Comparison of ENCODE assay signal across 1 cellular context in the genomic region with DNA sequence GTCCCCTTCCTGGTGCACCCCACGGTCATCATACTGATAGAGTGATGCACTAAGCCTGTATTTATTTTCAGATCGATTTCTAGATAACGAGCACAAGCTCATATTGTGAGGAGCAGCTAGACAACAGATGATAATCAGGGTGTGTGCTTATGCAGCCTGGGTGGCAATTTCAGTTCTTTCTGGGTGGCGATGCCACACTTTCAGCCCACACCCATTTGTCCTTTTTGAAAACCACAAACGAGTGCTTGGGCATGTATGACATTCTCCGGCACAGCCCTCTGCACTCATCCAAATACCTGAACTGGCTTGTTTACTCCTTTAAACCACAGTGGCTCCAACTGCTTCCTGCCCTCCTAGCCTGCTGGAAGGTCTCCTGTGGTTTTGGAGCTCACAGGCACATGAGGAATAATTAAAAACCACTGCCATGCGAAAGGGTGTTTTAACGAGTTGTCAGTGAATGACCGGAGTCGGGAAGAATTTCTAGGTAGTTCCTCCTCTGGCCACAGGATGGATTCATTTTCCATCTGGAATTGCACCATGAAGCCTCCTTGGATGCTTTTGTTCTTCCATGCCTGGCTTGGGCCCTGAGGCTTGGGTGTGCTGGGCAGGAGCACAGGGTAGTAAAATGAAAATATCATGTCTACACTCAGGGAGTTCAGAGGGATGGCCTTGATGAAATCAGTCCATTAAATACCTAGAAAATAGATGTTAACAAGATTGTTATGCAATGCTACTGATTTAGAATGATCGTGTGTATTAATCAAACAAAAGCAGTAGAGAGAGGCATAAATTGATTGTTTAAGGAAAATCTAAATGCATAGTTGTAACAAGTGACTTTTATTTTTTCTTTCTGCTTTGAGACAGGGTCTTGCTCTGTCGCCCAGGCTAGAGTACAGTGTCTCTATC.
TF ChIP-seq lines count a peak whose summit lies in the region.

No MANE protein-coding gene starts in this region.

TF ChIP-seq in HepG2, 621 proteins besides CTCF, POLR2A, EP300 and RAD21:
- TF ChIP-seq, protein P1, sequence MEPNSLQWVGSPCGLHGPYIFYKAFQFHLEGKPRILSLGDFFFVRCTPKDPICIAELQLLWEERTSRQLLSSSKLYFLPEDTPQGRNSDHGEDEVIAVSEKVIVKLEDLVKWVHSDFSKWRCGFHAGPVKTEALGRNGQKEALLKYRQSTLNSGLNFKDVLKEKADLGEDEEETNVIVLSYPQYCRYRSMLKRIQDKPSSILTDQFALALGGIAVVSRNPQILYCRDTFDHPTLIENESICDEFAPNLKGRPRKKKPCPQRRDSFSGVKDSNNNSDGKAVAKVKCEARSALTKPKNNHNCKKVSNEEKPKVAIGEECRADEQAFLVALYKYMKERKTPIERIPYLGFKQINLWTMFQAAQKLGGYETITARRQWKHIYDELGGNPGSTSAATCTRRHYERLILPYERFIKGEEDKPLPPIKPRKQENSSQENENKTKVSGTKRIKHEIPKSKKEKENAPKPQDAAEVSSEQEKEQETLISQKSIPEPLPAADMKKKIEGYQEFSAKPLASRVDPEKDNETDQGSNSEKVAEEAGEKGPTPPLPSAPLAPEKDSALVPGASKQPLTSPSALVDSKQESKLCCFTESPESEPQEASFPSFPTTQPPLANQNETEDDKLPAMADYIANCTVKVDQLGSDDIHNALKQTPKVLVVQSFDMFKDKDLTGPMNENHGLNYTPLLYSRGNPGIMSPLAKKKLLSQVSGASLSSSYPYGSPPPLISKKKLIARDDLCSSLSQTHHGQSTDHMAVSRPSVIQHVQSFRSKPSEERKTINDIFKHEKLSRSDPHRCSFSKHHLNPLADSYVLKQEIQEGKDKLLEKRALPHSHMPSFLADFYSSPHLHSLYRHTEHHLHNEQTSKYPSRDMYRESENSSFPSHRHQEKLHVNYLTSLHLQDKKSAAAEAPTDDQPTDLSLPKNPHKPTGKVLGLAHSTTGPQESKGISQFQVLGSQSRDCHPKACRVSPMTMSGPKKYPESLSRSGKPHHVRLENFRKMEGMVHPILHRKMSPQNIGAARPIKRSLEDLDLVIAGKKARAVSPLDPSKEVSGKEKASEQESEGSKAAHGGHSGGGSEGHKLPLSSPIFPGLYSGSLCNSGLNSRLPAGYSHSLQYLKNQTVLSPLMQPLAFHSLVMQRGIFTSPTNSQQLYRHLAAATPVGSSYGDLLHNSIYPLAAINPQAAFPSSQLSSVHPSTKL (CRISPR knock-in tag; IDR thresholded peaks at IDR 0.05) = peak; percentile 6; the same call in 1 of the 2 replicates
- TF ChIP-seq FOSL2 (CRISPR knock-in tag; IDR thresholded peaks at IDR 0.05) (0 out of 2 replicates have a peak, but pooled peaks have one; percentile 19), ELF3 (CRISPR knock-in tag; IDR thresholded peaks at IDR 0.05) (0 out of 2 replicates have a peak, but pooled peaks have one; percentile 6), STAG1 (CRISPR knock-in tag; IDR thresholded peaks at IDR 0.05) (peak; percentile 53), SOX6 (IDR thresholded peaks at IDR 0.05) (no peak), SOX6 (CRISPR knock-in tag; IDR thresholded peaks at IDR 0.05) (peak; percentile 52), TBL1XR1 (IDR thresholded peaks at IDR 0.05; ENCODE audit: borderline replicate concordance, low read length, partially characterized antibody) (no peak), FOXA3 (CRISPR knock-in tag; IDR thresholded peaks at IDR 0.05) (0 out of 2 replicates have a peak, but pooled peaks have one; percentile 12), ZNF607 (CRISPR knock-in tag; IDR thresholded peaks at IDR 0.05; ENCODE audit: borderline replicate concordance) (no peak), ZNF879 (CRISPR knock-in tag; IDR thresholded peaks at IDR 0.05) (no peak), HIVEP1 (CRISPR knock-in tag; IDR thresholded peaks at IDR 0.05) (no peak), CHCHD3 (CRISPR knock-in tag; IDR thresholded peaks at IDR 0.05) (no peak), ZNF564 (CRISPR knock-in tag; IDR thresholded peaks at IDR 0.05) (no peak), SMC3 (IDR thresholded peaks at IDR 0.05; ENCODE audit: low read length) (peak; percentile 32; the same call in 1 of the 2 replicates), RFX5 (IDR thresholded peaks at IDR 0.05; ENCODE audit: low read depth, low read length) (0 out of 2 replicates have a peak, but pooled peaks have one; percentile 23), SMAD3 (CRISPR knock-in tag; IDR thresholded peaks at IDR 0.05) (peak; percentile 27; the same call in 1 of the 2 replicates), HDAC2 (CRISPR knock-in tag; IDR thresholded peaks at IDR 0.05) (0 out of 2 replicates have a peak, but pooled peaks have one; percentile 11), ONECUT2 (CRISPR knock-in tag; IDR thresholded peaks at IDR 0.05) (no peak)
- TF ChIP-seq, protein P2, sequence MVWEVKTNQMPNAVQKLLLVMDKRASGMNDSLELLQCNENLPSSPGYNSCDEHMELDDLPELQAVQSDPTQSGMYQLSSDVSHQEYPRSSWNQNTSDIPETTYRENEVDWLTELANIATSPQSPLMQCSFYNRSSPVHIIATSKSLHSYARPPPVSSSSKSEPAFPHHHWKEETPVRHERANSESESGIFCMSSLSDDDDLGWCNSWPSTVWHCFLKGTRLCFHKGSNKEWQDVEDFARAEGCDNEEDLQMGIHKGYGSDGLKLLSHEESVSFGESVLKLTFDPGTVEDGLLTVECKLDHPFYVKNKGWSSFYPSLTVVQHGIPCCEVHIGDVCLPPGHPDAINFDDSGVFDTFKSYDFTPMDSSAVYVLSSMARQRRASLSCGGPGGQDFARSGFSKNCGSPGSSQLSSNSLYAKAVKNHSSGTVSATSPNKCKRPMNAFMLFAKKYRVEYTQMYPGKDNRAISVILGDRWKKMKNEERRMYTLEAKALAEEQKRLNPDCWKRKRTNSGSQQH (CRISPR knock-in tag; IDR thresholded peaks at IDR 0.05; ENCODE audit: low read depth) = 0 out of 2 replicates have a peak, but pooled peaks have one; percentile 4
- TF ChIP-seq, protein P3, sequence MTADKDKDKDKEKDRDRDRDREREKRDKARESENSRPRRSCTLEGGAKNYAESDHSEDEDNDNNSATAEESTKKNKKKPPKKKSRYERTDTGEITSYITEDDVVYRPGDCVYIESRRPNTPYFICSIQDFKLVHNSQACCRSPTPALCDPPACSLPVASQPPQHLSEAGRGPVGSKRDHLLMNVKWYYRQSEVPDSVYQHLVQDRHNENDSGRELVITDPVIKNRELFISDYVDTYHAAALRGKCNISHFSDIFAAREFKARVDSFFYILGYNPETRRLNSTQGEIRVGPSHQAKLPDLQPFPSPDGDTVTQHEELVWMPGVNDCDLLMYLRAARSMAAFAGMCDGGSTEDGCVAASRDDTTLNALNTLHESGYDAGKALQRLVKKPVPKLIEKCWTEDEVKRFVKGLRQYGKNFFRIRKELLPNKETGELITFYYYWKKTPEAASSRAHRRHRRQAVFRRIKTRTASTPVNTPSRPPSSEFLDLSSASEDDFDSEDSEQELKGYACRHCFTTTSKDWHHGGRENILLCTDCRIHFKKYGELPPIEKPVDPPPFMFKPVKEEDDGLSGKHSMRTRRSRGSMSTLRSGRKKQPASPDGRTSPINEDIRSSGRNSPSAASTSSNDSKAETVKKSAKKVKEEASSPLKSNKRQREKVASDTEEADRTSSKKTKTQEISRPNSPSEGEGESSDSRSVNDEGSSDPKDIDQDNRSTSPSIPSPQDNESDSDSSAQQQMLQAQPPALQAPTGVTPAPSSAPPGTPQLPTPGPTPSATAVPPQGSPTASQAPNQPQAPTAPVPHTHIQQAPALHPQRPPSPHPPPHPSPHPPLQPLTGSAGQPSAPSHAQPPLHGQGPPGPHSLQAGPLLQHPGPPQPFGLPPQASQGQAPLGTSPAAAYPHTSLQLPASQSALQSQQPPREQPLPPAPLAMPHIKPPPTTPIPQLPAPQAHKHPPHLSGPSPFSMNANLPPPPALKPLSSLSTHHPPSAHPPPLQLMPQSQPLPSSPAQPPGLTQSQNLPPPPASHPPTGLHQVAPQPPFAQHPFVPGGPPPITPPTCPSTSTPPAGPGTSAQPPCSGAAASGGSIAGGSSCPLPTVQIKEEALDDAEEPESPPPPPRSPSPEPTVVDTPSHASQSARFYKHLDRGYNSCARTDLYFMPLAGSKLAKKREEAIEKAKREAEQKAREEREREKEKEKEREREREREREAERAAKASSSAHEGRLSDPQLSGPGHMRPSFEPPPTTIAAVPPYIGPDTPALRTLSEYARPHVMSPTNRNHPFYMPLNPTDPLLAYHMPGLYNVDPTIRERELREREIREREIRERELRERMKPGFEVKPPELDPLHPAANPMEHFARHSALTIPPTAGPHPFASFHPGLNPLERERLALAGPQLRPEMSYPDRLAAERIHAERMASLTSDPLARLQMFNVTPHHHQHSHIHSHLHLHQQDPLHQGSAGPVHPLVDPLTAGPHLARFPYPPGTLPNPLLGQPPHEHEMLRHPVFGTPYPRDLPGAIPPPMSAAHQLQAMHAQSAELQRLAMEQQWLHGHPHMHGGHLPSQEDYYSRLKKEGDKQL (CRISPR knock-in tag; IDR thresholded peaks at IDR 0.05; ENCODE audit: low read depth) = no peak
- TF ChIP-seq, protein P4, sequence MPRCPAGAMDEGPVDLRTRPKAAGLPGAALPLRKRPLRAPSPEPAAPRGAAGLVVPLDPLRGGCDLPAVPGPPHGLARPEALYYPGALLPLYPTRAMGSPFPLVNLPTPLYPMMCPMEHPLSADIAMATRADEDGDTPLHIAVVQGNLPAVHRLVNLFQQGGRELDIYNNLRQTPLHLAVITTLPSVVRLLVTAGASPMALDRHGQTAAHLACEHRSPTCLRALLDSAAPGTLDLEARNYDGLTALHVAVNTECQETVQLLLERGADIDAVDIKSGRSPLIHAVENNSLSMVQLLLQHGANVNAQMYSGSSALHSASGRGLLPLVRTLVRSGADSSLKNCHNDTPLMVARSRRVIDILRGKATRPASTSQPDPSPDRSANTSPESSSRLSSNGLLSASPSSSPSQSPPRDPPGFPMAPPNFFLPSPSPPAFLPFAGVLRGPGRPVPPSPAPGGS (CRISPR knock-in tag; IDR thresholded peaks at IDR 0.05) = 0 out of 2 replicates have a peak, but pooled peaks have one; percentile 19
- TF ChIP-seq, protein P5, sequence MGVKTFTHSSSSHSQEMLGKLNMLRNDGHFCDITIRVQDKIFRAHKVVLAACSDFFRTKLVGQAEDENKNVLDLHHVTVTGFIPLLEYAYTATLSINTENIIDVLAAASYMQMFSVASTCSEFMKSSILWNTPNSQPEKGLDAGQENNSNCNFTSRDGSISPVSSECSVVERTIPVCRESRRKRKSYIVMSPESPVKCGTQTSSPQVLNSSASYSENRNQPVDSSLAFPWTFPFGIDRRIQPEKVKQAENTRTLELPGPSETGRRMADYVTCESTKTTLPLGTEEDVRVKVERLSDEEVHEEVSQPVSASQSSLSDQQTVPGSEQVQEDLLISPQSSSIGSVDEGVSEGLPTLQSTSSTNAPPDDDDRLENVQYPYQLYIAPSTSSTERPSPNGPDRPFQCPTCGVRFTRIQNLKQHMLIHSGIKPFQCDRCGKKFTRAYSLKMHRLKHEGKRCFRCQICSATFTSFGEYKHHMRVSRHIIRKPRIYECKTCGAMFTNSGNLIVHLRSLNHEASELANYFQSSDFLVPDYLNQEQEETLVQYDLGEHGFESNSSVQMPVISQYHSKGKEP (CRISPR knock-in tag; IDR thresholded peaks at IDR 0.05) = no peak
